In the genomic region with DNA sequence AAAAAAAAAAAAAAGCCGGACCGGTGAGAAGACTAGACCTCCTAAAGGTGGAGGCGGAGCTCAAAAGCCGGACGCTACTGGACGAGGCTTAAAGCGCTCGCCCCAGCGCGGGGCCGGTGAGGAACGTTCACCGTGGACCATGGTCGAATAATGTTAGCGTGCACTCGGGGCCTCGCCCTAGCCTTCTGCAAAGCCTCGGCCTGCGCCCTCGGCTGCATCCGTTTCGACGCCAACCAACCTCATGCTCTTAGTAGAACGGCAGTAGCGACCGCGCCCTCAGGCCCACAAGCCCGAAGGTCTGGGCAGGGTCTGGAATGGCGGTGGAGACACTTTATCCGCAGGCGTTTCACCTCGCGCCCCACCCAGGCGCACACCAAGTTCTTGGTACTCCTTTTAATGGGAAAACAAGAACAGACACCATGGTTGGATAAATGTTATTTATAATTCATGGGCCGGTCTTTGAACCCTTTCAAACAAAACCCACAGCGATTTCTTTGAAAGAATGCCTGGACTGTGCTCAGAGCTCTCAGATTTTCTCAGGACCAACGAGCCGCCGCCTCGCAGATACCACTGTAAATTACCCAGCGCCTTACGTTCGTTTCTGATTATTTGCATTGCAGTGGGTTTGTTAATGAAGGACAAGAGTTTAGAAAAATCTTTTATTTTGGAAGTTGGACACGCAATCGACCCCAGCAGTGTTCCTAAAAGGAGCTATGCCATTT, we compare ENCODE assay signal across 8 cellular contexts. TPM values are rescaled to one million over a fixed set of nuclear protein-coding genes. Genes with fewer than 3 reads are reported as not detected.
DNase-seq lines count a peak whose midpoint lies in the region; ATAC-seq and TF ChIP-seq lines count a peak whose summit lies in the region.

No MANE protein-coding gene starts in this region.

- no peak overlapping the region for H3K27ac ChIP-seq in coronary artery

- TF ChIP-seq CTCF in LNCaP clone FGC (IDR thresholded peaks at IDR 0.05; ENCODE audit: control insufficient read depth, extremely low read depth, insufficient read depth), result no peak
- TF ChIP-seq CTCF in coronary artery (IDR thresholded peaks at IDR 0.05), result no peak
- no peak for TF ChIP-seq CTCF in neural crest cell (conservative IDR thresholded peaks at IDR 0.05)

- H3K27ac Mint-ChIP-seq in neural crest cell (ENCODE audit: unreplicated experiment), result no peak overlapping the region

- H3K4me3 Mint-ChIP-seq in neural crest cell, result peak overlapping the region; percentile 77

- peaks cover 84% of the 10 kb centered on the region for H3K27me3 Mint-ChIP-seq in neural crest cell (ENCODE audit: low read depth)

- no peaks in the 10 kb centered on the region for H3K9me3 Mint-ChIP-seq in neural crest cell

- no peaks in the 10 kb centered on the region for H3K36me3 Mint-ChIP-seq in neural crest cell (ENCODE audit: low read depth)

- DNase-seq in DMS53 treated with DMSO at 0.1 percent for 48 hours (lab: John Stamatoyannopoulos, UW; ENCODE audit: unreplicated experiment) (peak; percentile 37), LNCaP clone FGC (ENCODE audit: low read depth) (no peak), coronary artery (ENCODE audit: low spot score) (no peak), neural crest cell (ENCODE audit: low read depth, low spot score) (peak; percentile 15), SKM-1 (lab: John Stamatoyannopoulos, UW; ENCODE audit: unreplicated experiment) (no peak), LoVo (ENCODE audit: low spot score) (no peak), A172 (ENCODE audit: low spot score) (no peak)

- H3K4me3 ChIP-seq in LNCaP clone FGC (ENCODE audit: low read depth, low read length), result peak overlapping the region; percentile 60
- H3K4me3 ChIP-seq in coronary artery, result peak overlapping the region; percentile 39

- H3K4me1 Mint-ChIP-seq in neural crest cell, result peaks cover 35% of the 10 kb centered on the region

- no peak for ATAC-seq in HG03354 (IDR thresholded peaks at IDR 0.05; ENCODE audit: poor library complexity, severe bottlenecking, unreplicated experiment)

RNA-seq across cellular contexts. Expression of gene ISL2, which starts 1.3 kb away (rescaled TPM):
- total RNA-seq in neural crest cell, result 0.25 TPM in 1 of 2 replicates, not detected in the other
- total RNA-seq in A172 (2014; rRNA removed; shearing (Covaris generic)), result 1.7 and 2.9 TPM in 2 replicates

RNA-seq across cellular contexts. Expression of gene ETFA, which starts 24.0 kb away (rescaled TPM):
- 109 and 119 TPM in 2 replicates for total RNA-seq in neural crest cell
- total RNA-seq in A172 (2014; rRNA removed; shearing (Covaris generic)), result 163 and 223 TPM in 2 replicates

Comparison
In these comparisons a context has a peak if more than half of its experiments do, and no peak if none do; other contexts are left out.
1. DNase-seq: peak in DMS53 treated with DMSO at 0.1 percent for 48 hours (single experiment) and neural crest cell (single experiment); none in LNCaP clone FGC (single experiment), coronary artery (single experiment), SKM-1 (single experiment), LoVo (single experiment) and A172 (single experiment).